ENCODE assay signal across 6 cellular contexts in genomic region chr17:41784207-41784744, GRCh38. TPM values are rescaled to one million over a fixed set of nuclear protein-coding genes. Genes with fewer than 3 reads are reported as not detected.
A peak's percentile ranks its signal among the peaks of the same experiment; 100 is the strongest.
DNase-seq lines count a peak whose midpoint lies in the region; ATAC-seq and TF ChIP-seq lines count a peak whose summit lies in the region.

No MANE protein-coding gene starts in this region.

- H3K36me3 Mint-ChIP-seq in CD4-positive, alpha-beta T cell (ENCODE audit: low read depth) = no peaks in the 10 kb centered on the region
- H3K36me3 Mint-ChIP-seq in T-cell = no peaks in the 10 kb centered on the region

- peaks cover 39% of the 10 kb centered on the region for H3K27me3 Mint-ChIP-seq in CD4-positive, alpha-beta T cell
- peaks cover 4 to 44% of the 10 kb centered on the region in 2 donors for H3K27me3 Mint-ChIP-seq in T-cell

- CTCF ChIA-PET in CD4-positive, alpha-beta T cell (lab: Charles Lee) = no interaction called here
- CTCF ChIA-PET in T-cell (lab: Charles Lee) = interaction anchor here in 1 of 2 donors (0.7 kb wide), 1 partner anchor 1725 kb away, joined by 3 read pairs; no protein-coding TSS in a partner anchor

- POLR2A ChIA-PET in CD4-positive, alpha-beta T cell (lab: Charles Lee) = no interaction called here
- POLR2A ChIA-PET in T-cell (lab: Charles Lee) = no interaction called here

- no peak overlapping the region for H3K27ac ChIP-seq in CD4-positive, alpha-beta T cell (ENCODE audit: low read depth, low read length)

- peaks cover 28% of the 10 kb centered on the region for H3K4me1 Mint-ChIP-seq in CD4-positive, alpha-beta T cell (ENCODE audit: low read depth)
- peaks cover 22 to 36% (median 26%) of the 10 kb centered on the region in 3 donors for H3K4me1 Mint-ChIP-seq in T-cell

- DNase-seq in CD4-positive, alpha-beta T cell = no peak
- DNase-seq in RKO (ENCODE audit: low spot score) (peak; percentile 20), iris pigment epithelial cell (ENCODE audit: low read depth) (peak; percentile 72), T-cell (no peak), NCI-H524 treated with DMSO at 0.1 percent for 48 hours (lab: John Stamatoyannopoulos, UW) (no peak)

- H3K27me3 ChIP-seq in CD4-positive, alpha-beta T cell (ENCODE audit: control insufficient read depth, insufficient read depth, low read length) = peaks cover 29% of the 10 kb centered on the region

- no peak overlapping the region for H3K27ac Mint-ChIP-seq in CD4-positive, alpha-beta T cell
- no peak overlapping the region for H3K27ac Mint-ChIP-seq in T-cell

- peak overlapping the region; percentile 25 for H3K4me3 Mint-ChIP-seq in CD4-positive, alpha-beta T cell
- H3K4me3 Mint-ChIP-seq in T-cell = peak overlapping the region in 1 of 3 donors; percentile 68

- no peak for TF ChIP-seq CTCF in CD4-positive, alpha-beta T cell (IDR thresholded peaks at IDR 0.05)

- H3K9me3 Mint-ChIP-seq in CD4-positive, alpha-beta T cell = no peaks in the 10 kb centered on the region
- no peaks in the 10 kb centered on the region for H3K9me3 Mint-ChIP-seq in T-cell

- H3K9me3 ChIP-seq in CD4-positive, alpha-beta T cell (ENCODE audit: control insufficient read depth, low read length) = no peaks in the 10 kb centered on the region

- intact Hi-C loops in CD4-positive, alpha-beta T cell (cut with DNase I, micrococcal nuclease) = no loop called here

- no peak for ATAC-seq in CD4-positive, alpha-beta T cell (ENCODE audit: poor library complexity)
- ATAC-seq in HG03571 (IDR thresholded peaks at IDR 0.05; ENCODE audit: unreplicated experiment) (no peak), T-cell (replicated peaks in 1 of 4) (no peak)

RNA-seq across cellular contexts. Expression of gene JUP, which starts 2.2 kb away (rescaled TPM):
- 1 to 10 TPM in 1 of 2 experiments, under 1 TPM in 1; 0.88 to 1.1 TPM for total RNA-seq in CD4-positive, alpha-beta T cell
- total RNA-seq in T-cell = 1 to 10 TPM; 1.1 to 4.8 (median 3.4) TPM

RNA-seq across cellular contexts. Expression of gene P3H4, which starts 27.5 kb away (rescaled TPM):
- total RNA-seq in CD4-positive, alpha-beta T cell = 1 to 10 TPM; 1.3 to 2.3 TPM
- total RNA-seq in T-cell = 10 to 100 TPM in 1 of 5 donors, 1 to 10 TPM in 4; 2.9 to 11.0 (median 7.7) TPM

RNA-seq across cellular contexts. Expression of gene FKBP10, which starts 28.5 kb away (rescaled TPM):
- total RNA-seq in CD4-positive, alpha-beta T cell = not detected
- total RNA-seq in T-cell = 1 to 10 TPM in 2 of 5 donors, under 1 TPM in 2, not detected in 1; 0.49 to 1.3 (median 1.1) TPM

RNA-seq across cellular contexts. Expression of gene HAP1, which starts 49.8 kb away (rescaled TPM):
- under 1 TPM in 1 of 2 experiments, not detected in 1; 0.11 TPM for total RNA-seq in CD4-positive, alpha-beta T cell
- total RNA-seq in T-cell = under 1 TPM in 3 of 5 donors, not detected in 2; 0.49 to 0.63 (median 0.53) TPM

RNA-seq across cellular contexts. Expression of gene NT5C3B, which starts 51.8 kb away (rescaled TPM):
- total RNA-seq in CD4-positive, alpha-beta T cell = 10 to 100 TPM; 25.7 to 29.7 TPM
- 10 to 100 TPM; 25.4 to 43.0 (median 33.4) TPM for total RNA-seq in T-cell

Comparison
In these comparisons a context has a peak if more than half of its experiments do, and no peak if none do; other contexts are left out.
1. DNase-seq: peak in RKO (single experiment) and iris pigment epithelial cell (single experiment); none in CD4-positive, alpha-beta T cell (0 of 10), T-cell (0 of 34) and NCI-H524 treated with DMSO at 0.1 percent for 48 hours (single experiment).